ENCODE assay signal across 8 cellular contexts in the genomic region with DNA sequence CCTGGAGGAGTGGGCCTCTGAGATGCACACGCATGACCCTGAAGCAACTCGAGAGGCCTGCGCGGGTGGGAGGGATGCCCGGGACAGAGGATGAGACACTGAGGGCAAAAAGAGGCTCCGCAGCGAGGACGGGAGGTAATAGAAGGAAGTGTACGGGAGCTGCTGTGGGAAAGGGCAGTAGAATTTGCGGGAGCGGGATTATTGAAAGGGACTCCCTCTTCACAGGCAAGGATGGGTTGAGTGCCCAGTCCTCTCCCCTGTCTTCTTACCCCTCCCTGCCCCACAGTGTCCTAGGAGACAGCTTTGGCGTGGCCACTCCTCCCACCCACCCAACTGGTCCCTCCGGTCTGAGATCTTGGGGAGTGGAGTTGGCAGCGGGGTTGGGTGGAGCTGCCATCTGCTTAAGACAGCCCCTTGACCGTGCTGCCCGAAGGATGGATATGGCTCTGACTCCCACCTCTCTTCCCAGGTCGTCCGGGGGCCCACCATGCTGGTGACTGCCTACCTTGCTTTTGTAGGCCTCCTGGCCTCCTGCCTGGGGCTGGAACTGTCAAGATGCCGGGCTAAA. TPM values are rescaled to one million over a fixed set of nuclear protein-coding genes. Genes with fewer than 3 reads are reported as not detected.
A peak's percentile ranks its signal among the peaks of the same experiment; 100 is the strongest.
DNase-seq lines count a peak whose midpoint lies in the region; ATAC-seq lines count a peak whose summit lies in the region.

No MANE protein-coding gene starts in this region.

- peak overlapping the region; percentile 95 to 97 (median 95) for H3K27ac Mint-ChIP-seq in CD4-positive, CD25-positive, alpha-beta regulatory T cell

- no peaks in the 10 kb centered on the region for H3K9me3 Mint-ChIP-seq in CD4-positive, CD25-positive, alpha-beta regulatory T cell

- no peaks in the 10 kb centered on the region for H3K9me3 ChIP-seq in CD4-positive, CD25-positive, alpha-beta regulatory T cell (ENCODE audit: control insufficient read depth in 2 of 2, low read length in 2 of 2)
- H3K9me3 ChIP-seq in HUES48 (ENCODE audit: control insufficient read depth, insufficient read depth, low read length) (no peaks in the 10 kb centered on the region), adipocyte (ENCODE audit: control insufficient read depth, low read length) (no peaks in the 10 kb centered on the region), iPS-15b (ENCODE audit: control insufficient read depth, insufficient read depth, low read length) (no peaks in the 10 kb centered on the region)

- H3K27ac ChIP-seq in CD4-positive, CD25-positive, alpha-beta regulatory T cell (ENCODE audit: insufficient read depth, low read length, poor library complexity, severe bottlenecking), result peak overlapping the region; percentile 83
- peak overlapping the region; percentile 83 for H3K27ac ChIP-seq in HUES48 (ENCODE audit: low read depth, low read length)

- peak overlapping the region; percentile 97 to 100 (median 98) for H3K4me3 Mint-ChIP-seq in CD4-positive, CD25-positive, alpha-beta regulatory T cell

- peaks cover 4% of the 10 kb centered on the region for H3K27me3 Mint-ChIP-seq in CD4-positive, CD25-positive, alpha-beta regulatory T cell

- H3K27me3 ChIP-seq in CD4-positive, CD25-positive, alpha-beta regulatory T cell (ENCODE audit: control insufficient read depth, insufficient read depth, low read length), result no peaks in the 10 kb centered on the region
- H3K27me3 ChIP-seq in HUES48 (ENCODE audit: control insufficient read depth, insufficient read depth, low read length) (no peaks in the 10 kb centered on the region), adipocyte (replicated peaks; ENCODE audit: control insufficient read depth, insufficient read depth, low read length) (no peaks in the 10 kb centered on the region), iPS-15b (ENCODE audit: control insufficient read depth, insufficient read depth, low read length) (no peaks in the 10 kb centered on the region)

- DNase-seq in CD4-positive, CD25-positive, alpha-beta regulatory T cell, result no peak
- DNase-seq in adipocyte (ENCODE audit: low read depth) (no peak), NCI-H82 (lab: John Stamatoyannopoulos, UW) (no peak)
- DNase-seq in stimulated activated CD8-positive, alpha-beta memory T cell treated with anti-CD3 and anti-CD28 coated beads, Interleukin-4, amount 100 ng/mL, for 24 hours (ENCODE audit: low read depth), result peak; percentile 5
- DNase-seq in activated CD4-positive, CD25-positive, alpha-beta regulatory T cell (lab: John Stamatoyannopoulos, UW), result no peak
- DNase-seq in stimulated activated naive CD4-positive, alpha-beta T cell treated with Interleukin-2 at 50 U/mL for 16 hours (lab: John Stamatoyannopoulos, UW), result no peak

- ATAC-seq in CD4-positive, CD25-positive, alpha-beta regulatory T cell (ENCODE audit: low read depth in 2 of 2), result no peak

- peak overlapping the region; percentile 81 for H3K4me3 ChIP-seq in CD4-positive, CD25-positive, alpha-beta regulatory T cell (ENCODE audit: low read depth, low read length)
- peak overlapping the region; percentile 71 for H3K4me3 ChIP-seq in HUES48 (ENCODE audit: low read depth, low read length)
- H3K4me3 ChIP-seq in adipocyte (ENCODE audit: low read length), result peak overlapping the region; percentile 86
- peak overlapping the region; percentile 95 for H3K4me3 ChIP-seq in iPS-15b (ENCODE audit: low read depth, low read length)

- H3K36me3 Mint-ChIP-seq in CD4-positive, CD25-positive, alpha-beta regulatory T cell, result no peaks in the 10 kb centered on the region

- H3K4me1 ChIP-seq in CD4-positive, CD25-positive, alpha-beta regulatory T cell (ENCODE audit: control insufficient read depth, insufficient read depth, low read length, poor library complexity, severe bottlenecking), result peaks cover 40% of the 10 kb centered on the region
- peaks cover 12% of the 10 kb centered on the region for H3K4me1 ChIP-seq in HUES48 (ENCODE audit: control insufficient read depth, insufficient read depth, low read length)
- peaks cover 26% of the 10 kb centered on the region for H3K4me1 ChIP-seq in adipocyte (ENCODE audit: control insufficient read depth, insufficient read depth, low read length)
- peaks cover 4% of the 10 kb centered on the region for H3K4me1 ChIP-seq in iPS-15b (ENCODE audit: control insufficient read depth, insufficient read depth, low read length)

- H3K9ac ChIP-seq in HUES48 (ENCODE audit: low read depth, low read length) (peak overlapping the region; percentile 71), adipocyte (ENCODE audit: low read length) (peak overlapping the region; percentile 87), iPS-15b (ENCODE audit: low read depth, low read length) (peak overlapping the region; percentile 74)

- peaks cover 11% of the 10 kb centered on the region for H3K36me3 ChIP-seq in CD4-positive, CD25-positive, alpha-beta regulatory T cell (ENCODE audit: control insufficient read depth, insufficient read depth, low read length)
- H3K36me3 ChIP-seq in HUES48 (ENCODE audit: control insufficient read depth, insufficient read depth, low read length) (peaks cover 12% of the 10 kb centered on the region), adipocyte (ENCODE audit: control insufficient read depth, insufficient read depth, low read length, severe bottlenecking) (peaks cover 17% of the 10 kb centered on the region), iPS-15b (ENCODE audit: control insufficient read depth, insufficient read depth, low read length) (peaks cover 7% of the 10 kb centered on the region)

- H3K4me1 Mint-ChIP-seq in CD4-positive, CD25-positive, alpha-beta regulatory T cell, result peaks cover 0 to 51% (median 31%) of the 10 kb centered on the region in 4 donors

RNA-seq across cellular contexts. Expression of a gene that starts 15.7 kb away (rescaled TPM):
- 2.7 TPM for total RNA-seq in CD4-positive, CD25-positive, alpha-beta regulatory T cell
- under 1 TPM in 3 of 4 donors, not detected in 1; 0.05 to 0.24 (median 0.11) TPM for polyA plus RNA-seq in CD4-positive, CD25-positive, alpha-beta regulatory T cell

RNA-seq across cellular contexts. Expression of a gene that starts 20.4 kb away (rescaled TPM):
- total RNA-seq in CD4-positive, CD25-positive, alpha-beta regulatory T cell, result 16.8 TPM
- polyA plus RNA-seq in CD4-positive, CD25-positive, alpha-beta regulatory T cell, result 1 to 10 TPM; 1.5 to 5.1 (median 2.4) TPM

RNA-seq across cellular contexts. Expression of a gene that starts 42.9 kb away (rescaled TPM):
- total RNA-seq in CD4-positive, CD25-positive, alpha-beta regulatory T cell, result 506 TPM
- 1,000 to 10,000 TPM; 1,352 to 1,800 (median 1,601) TPM for polyA plus RNA-seq in CD4-positive, CD25-positive, alpha-beta regulatory T cell

RNA-seq across cellular contexts. Expression of a gene that starts 45.4 kb away (rescaled TPM):
- total RNA-seq in CD4-positive, CD25-positive, alpha-beta regulatory T cell, result 297 TPM
- 100 to 1,000 TPM; 279 to 382 (median 330) TPM for polyA plus RNA-seq in CD4-positive, CD25-positive, alpha-beta regulatory T cell

RNA-seq across cellular contexts. Expression of a gene that starts 47.1 kb away (rescaled TPM):
- 33.9 TPM for total RNA-seq in CD4-positive, CD25-positive, alpha-beta regulatory T cell
- 10 to 100 TPM; 85.0 to 98.1 (median 94.4) TPM for polyA plus RNA-seq in CD4-positive, CD25-positive, alpha-beta regulatory T cell
